ENCODE assay signal across 24 cellular contexts in the genomic region with DNA sequence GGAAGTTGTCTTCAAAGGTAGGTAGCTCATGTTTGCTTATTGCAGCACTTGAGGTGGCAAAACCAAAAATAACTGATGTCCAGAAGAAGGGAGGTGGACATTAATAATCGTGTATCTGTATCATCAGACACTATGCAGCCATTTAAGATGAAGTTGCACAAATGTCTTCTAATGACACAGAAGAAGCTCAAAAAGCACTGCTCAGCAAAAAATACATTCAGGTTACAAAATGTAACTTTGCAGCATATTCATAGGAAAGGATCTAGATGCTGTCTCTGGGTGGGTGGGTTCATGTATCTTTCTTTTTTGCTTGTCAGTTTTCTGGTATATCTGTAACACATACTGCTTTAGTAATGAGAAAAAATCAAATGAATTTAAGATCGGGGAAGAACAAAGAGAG.
"Had no signal": no experiment of that assay in that cellular context is flagged by ENCODE, and none has a peak within 500 bp of the region (broad histone marks: within the 10 kb centered on the region; RNA-seq: fewer than 3 reads in every experiment).

No MANE protein-coding gene starts in this region.

- DNase-seq: activated B cell treated with CpG ODN at 0.5 μM for 24 hours; activated CD4-positive, alpha-beta T cell treated with anti-CD3 and anti-CD28 coated beads for 1 hour; activated CD4-positive, alpha-beta T cell treated with anti-CD3 and anti-CD28 coated beads, Interleukin-2, amount 10 ng/mL, durations not matched to agents 24 days and 14 days; activated CD4-positive, alpha-beta T cell treated with anti-CD3 and anti-CD28 coated beads, Interleukin-2, amount 50 U/mL, for 48 hours; activated CD8-positive, alpha-beta memory T cell treated with anti-CD3 and anti-CD28 coated beads, Interleukin-2, amount 10 ng/mL, durations not matched to agents 7 days and 5 days; activated effector memory CD4-positive, alpha-beta T cell treated with Interleukin-2 at 50 U/mL for 16 hours; activated naive CD4-positive, alpha-beta T cell; activated T-cell treated with anti-CD3 and anti-CD28 coated beads, Interleukin-2, amount 50 U/mL, for 24 hours; aorta; brain microvascular endothelial cell; cerebellar nuclear complex; MG63; MV-4-11; NCI-H1092 treated with DMSO at 0.1 percent for 48 hours; NCI-H1417 treated with DMSO at 0.1 percent for 48 hours; NCI-H1694; NCI-H2029; NCI-H524; PC-3; T-cell; T-helper 2 cell; T1000 had no signal

- H3K36me3 ChIP-seq: brain microvascular endothelial cell, MG63 had no signal

- H3K4me3 ChIP-seq: MG63, SK-N-MC had no signal

- FAIRE-seq: TTC549 had no signal

- H3K9me3 ChIP-seq: MG63 had no signal

- ATAC-seq: activated CD8-positive, alpha-beta memory T cell treated with anti-CD3 and anti-CD28 coated beads, Interleukin-2, amount 10 ng/mL, durations not matched to agents 7 days and 5 days; PC-3; T-cell had no signal

- H3K27ac ChIP-seq: brain microvascular endothelial cell, SK-N-MC had no signal

- H3K27me3 ChIP-seq: brain microvascular endothelial cell, MG63 had no signal
